8 cellular contexts compared by ENCODE assay signal in the genomic region with DNA sequence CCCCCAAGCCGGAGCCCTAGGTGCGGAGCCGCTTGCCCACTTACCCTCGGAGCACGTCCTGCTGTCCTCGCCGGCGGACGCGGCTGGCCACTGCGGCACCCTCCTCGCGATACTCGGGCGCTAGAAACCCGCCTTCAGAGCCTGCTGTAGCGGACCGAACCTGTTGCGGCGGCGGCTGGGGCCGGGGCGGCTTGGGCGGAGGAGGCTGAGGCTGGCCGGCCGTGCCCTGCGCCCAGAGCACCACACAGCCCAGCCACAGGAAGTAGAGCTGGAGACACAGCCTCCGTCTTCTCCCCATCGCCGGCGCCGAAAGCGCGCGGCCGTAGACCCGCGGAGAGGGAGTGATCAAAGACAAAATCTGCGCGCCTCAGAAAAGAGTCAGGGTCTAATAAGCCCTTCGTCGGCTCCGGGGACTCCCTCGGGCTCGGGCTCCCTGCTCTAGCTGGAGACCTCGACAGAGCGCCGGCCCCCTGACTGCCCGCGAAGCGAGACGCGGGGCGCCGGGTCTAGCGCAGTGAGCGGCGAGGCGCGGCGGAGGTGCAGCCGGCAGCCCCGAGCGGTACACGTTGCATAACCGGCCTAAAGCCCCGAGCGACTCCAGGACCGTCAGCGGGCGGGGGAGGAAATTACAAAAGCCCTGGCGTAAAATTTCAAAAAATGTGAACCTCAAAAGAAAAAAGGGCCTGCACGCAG. TPM values are rescaled to one million over a fixed set of nuclear protein-coding genes. Genes with fewer than 3 reads are reported as not detected.
DNase-seq lines count a peak whose midpoint lies in the region; ATAC-seq and TF ChIP-seq lines count a peak whose summit lies in the region.

No MANE protein-coding gene starts in this region.

- peak overlapping the region; percentile 96 for H2AFZ ChIP-seq in KMS-11 (ENCODE audit: low read depth)

- no peaks in the 10 kb centered on the region for H3K4me1 ChIP-seq in KMS-11 (ENCODE audit: low read depth, poor library complexity, severe bottlenecking)
- peaks cover 12 to 25% of the 10 kb centered on the region in 2 donors for H3K4me1 ChIP-seq in left lung
- H3K4me1 ChIP-seq in tibial nerve: peaks cover 0 to 32% (median 10%) of the 10 kb centered on the region in 4 donors

- DNase-seq in DMS53 treated with DMSO at 0.1 percent for 48 hours (lab: John Stamatoyannopoulos, UW; ENCODE audit: unreplicated experiment) (peak; percentile 34), cardiac fibroblast (ENCODE audit: low read depth in 2 of 2) (peak; percentile 66 to 72), left lung (peak; percentile 33 to 87), tibial nerve (ENCODE audit: low spot score in 2 of 2) (peak in 1 of 2 donors; percentile 19), OCI-M2 (lab: John Stamatoyannopoulos, UW; ENCODE audit: unreplicated experiment) (no peak)

- H4K20me1 ChIP-seq in KMS-11 (ENCODE audit: insufficient read depth): no peaks in the 10 kb centered on the region

- no peak for TF ChIP-seq CTCF in KMS-11 (conservative IDR thresholded peaks at IDR 0.05; ENCODE audit: low read depth, low read length)
- TF ChIP-seq CTCF in cardiac fibroblast (IDR thresholded peaks at IDR 0.05; ENCODE audit: low read depth, low read length): no peak
- no peak for TF ChIP-seq CTCF in left lung (IDR thresholded peaks at IDR 0.05)
- TF ChIP-seq CTCF in tibial nerve (IDR thresholded peaks at IDR 0.05): no peak

- no peak for TF ChIP-seq EP300 in tibial nerve (IDR thresholded peaks at IDR 0.05)

- WGBS in tibial nerve, 2 donors: 0 to 2% methylated on average over 9 to 57 of the region's 73 CpGs

- peak overlapping the region; percentile 51; the same call in 1 of the 2 replicates for H3K4me2 ChIP-seq in KMS-11

- no peaks in the 10 kb centered on the region for H3K79me2 ChIP-seq in KMS-11 (ENCODE audit: insufficient read depth, low read depth)

- H3K27me3 ChIP-seq in KMS-11 (ENCODE audit: insufficient read depth, low read depth): no peaks in the 10 kb centered on the region
- H3K27me3 ChIP-seq in left lung: peaks cover 38 to 56% of the 10 kb centered on the region in 2 donors
- H3K27me3 ChIP-seq in tibial nerve: peaks cover 0 to 36% of the 10 kb centered on the region in 2 donors

- no peaks in the 10 kb centered on the region for H3K9me3 ChIP-seq in left lung
- H3K9me3 ChIP-seq in tibial nerve: no peaks in the 10 kb centered on the region

- ATAC-seq in left lung (peak; percentile 72), GM18907 (IDR thresholded peaks at IDR 0.05; ENCODE audit: unreplicated experiment) (no peak), HG03521 (IDR thresholded peaks at IDR 0.05; ENCODE audit: unreplicated experiment) (no peak)

- no peak for TF ChIP-seq POLR2A in tibial nerve (IDR thresholded peaks at IDR 0.05)

- H3K27ac ChIP-seq in KMS-11 (no peak overlapping the region), left lung (peak overlapping the region in 1 of 2 donors; percentile 48), tibial nerve (peak overlapping the region in 1 of 4 donors; percentile 76)

- H3K4me3 ChIP-seq in KMS-11 (IDR thresholded peaks at IDR 0.05; ENCODE audit: insufficient read depth, low read depth, low read length) (no peak overlapping the region), cardiac fibroblast (replicated peaks in 1 of 2; ENCODE audit: low read depth in 2 of 2, low read length in 2 of 2) (peak overlapping the region; percentile 72 to 81), left lung (peak overlapping the region; percentile 38 to 56), tibial nerve (peak overlapping the region; percentile 31 to 64 (median 38))

- H3K9ac ChIP-seq in KMS-11: no peak overlapping the region; the same call in 1 of the 2 replicates

- intact Hi-C loops in left lung (cut with DNase I): no loop called here

- no peaks in the 10 kb centered on the region for H3K36me3 ChIP-seq in KMS-11 (ENCODE audit: insufficient read depth)
- H3K36me3 ChIP-seq in left lung: no peaks in the 10 kb centered on the region
- no peaks in the 10 kb centered on the region for H3K36me3 ChIP-seq in tibial nerve

RNA-seq across cellular contexts. Expression of a gene that starts 0.6 kb away (rescaled TPM):
- total RNA-seq in left lung (1 to 10 TPM; 2.7 to 6.2 TPM), tibial nerve (1 to 10 TPM; 1.2 to 6.3 (median 3.6) TPM)
